In genomic region chr9:35254237-35254636, GRCh38 we compare ENCODE assay signal across 1 cellular context.
TF ChIP-seq lines count a peak whose summit lies in the region.

No MANE protein-coding gene starts in this region.

TF ChIP-seq in GM23338, 12 proteins besides CTCF, POLR2A, EP300 and RAD21 (continued from another document):
- TF ChIP-seq, protein P1, sequence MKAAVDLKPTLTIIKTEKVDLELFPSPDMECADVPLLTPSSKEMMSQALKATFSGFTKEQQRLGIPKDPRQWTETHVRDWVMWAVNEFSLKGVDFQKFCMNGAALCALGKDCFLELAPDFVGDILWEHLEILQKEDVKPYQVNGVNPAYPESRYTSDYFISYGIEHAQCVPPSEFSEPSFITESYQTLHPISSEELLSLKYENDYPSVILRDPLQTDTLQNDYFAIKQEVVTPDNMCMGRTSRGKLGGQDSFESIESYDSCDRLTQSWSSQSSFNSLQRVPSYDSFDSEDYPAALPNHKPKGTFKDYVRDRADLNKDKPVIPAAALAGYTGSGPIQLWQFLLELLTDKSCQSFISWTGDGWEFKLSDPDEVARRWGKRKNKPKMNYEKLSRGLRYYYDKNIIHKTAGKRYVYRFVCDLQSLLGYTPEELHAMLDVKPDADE (IDR thresholded peaks at IDR 0.05): no peak
- no peak for TF ChIP-seq ZNF331 (CRISPR knock-in tag; IDR thresholded peaks at IDR 0.05; ENCODE audit: low read depth)
- no peak for TF ChIP-seq ZNF114 (CRISPR knock-in tag; IDR thresholded peaks at IDR 0.05)
- TF ChIP-seq POLR2AphosphoS5 (IDR thresholded peaks at IDR 0.05; ENCODE audit: low read depth): no peak
- no peak for TF ChIP-seq REST (IDR thresholded peaks at IDR 0.05; ENCODE audit: unreplicated experiment)
- TF ChIP-seq STAT1 (IDR thresholded peaks at IDR 0.05; ENCODE audit: unreplicated experiment): no peak
